13 cellular contexts compared by ENCODE assay signal in the genomic region with DNA sequence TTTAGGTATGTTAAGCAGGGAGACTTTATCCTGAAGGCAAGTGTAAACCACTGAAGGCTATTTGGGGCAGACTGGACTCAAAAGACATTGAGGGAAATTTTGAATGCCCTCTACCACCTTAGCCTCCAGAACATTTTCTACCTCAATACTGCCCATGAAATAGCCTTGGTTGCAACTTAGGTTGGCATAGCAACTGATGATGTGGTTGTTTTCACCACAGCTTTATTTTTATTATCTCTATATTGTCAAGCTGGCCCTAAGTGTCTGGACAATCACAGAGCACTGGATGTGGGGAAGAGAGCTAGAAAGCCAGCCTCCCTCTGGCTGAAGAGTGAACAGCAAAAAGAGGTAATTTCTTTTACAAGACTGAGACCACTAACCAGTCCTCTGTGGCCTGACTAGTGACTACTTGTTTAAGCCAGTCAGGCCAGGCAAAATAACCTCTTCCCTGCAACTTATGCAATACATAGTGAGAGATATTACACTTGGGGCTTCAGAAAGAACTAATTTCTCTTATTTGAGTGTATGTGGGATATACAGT.
A peak's percentile ranks its signal among the peaks of the same experiment; 100 is the strongest.
DNase-seq lines count a peak whose midpoint lies in the region; ATAC-seq and TF ChIP-seq lines count a peak whose summit lies in the region.
"Had no signal": no experiment of that assay in that cellular context is flagged by ENCODE, and none has a peak within 500 bp of the region (broad histone marks: within the 10 kb centered on the region; RNA-seq: fewer than 3 reads in every experiment).

No MANE protein-coding gene starts in this region.

- H4K20me1 ChIP-seq in SK-N-SH (ENCODE audit: insufficient read depth) (no peaks in the 10 kb centered on the region), GM23338 (replicated peaks; ENCODE audit: insufficient read depth) (no peaks in the 10 kb centered on the region)
- H4K20me1 ChIP-seq: BLaER1 had no signal

- H3K9me3 Mint-ChIP-seq in GM23338 (no peaks in the 10 kb centered on the region; the same call in 2 of the 3 replicates), WTC11 (no peaks in the 10 kb centered on the region), chondrocyte (ENCODE audit: low read depth) (no peaks in the 10 kb centered on the region)
- no peaks in the 10 kb centered on the region for H3K9me3 Mint-ChIP-seq in stimulated activated effector memory CD8-positive, alpha-beta T cell treated with anti-CD3 and anti-CD28 coated beads, Interleukin-12 subunit alpha, Interleukin-12 subunit beta, amount 100 ng/mL, for 72 hours

- H3K4me2 ChIP-seq in SK-N-SH (no peak overlapping the region), GM23338 (no peak overlapping the region)
- H3K4me2 ChIP-seq: BLaER1 had no signal

- TF ChIP-seq RAD21 in SK-N-SH (IDR thresholded peaks at IDR 0.05; ENCODE audit: low read length) = no peak

- no peak for ATAC-seq in SK-N-SH treated with all-trans-retinoic acid at 6 μM for 48 hours
- peak; percentile 21; the same call in 1 of the 3 replicates for ATAC-seq in GM23338
- peak; percentile 55 for ATAC-seq in WTC11
- no peak for ATAC-seq in stimulated activated effector memory CD8-positive, alpha-beta T cell treated with anti-CD3 and anti-CD28 coated beads, Interleukin-12 subunit alpha, Interleukin-12 subunit beta, amount 100 ng/mL, for 72 hours

- no peak overlapping the region for H3K27ac ChIP-seq in SK-N-SH (ENCODE audit: low read depth in 2 of 2, low read length in 1 of 2)
- H3K27ac ChIP-seq in GM23338 (ENCODE audit: low read depth) = no peak overlapping the region
- H3K27ac ChIP-seq: BLaER1 had no signal

- H3K4me1 Mint-ChIP-seq in GM23338 = peaks cover 18% of the 10 kb centered on the region
- peaks cover 22% of the 10 kb centered on the region for H3K4me1 Mint-ChIP-seq in WTC11
- no peaks in the 10 kb centered on the region for H3K4me1 Mint-ChIP-seq in chondrocyte (ENCODE audit: low read depth)
- H3K4me1 Mint-ChIP-seq in stimulated activated effector memory CD8-positive, alpha-beta T cell treated with anti-CD3 and anti-CD28 coated beads, Interleukin-12 subunit alpha, Interleukin-12 subunit beta, amount 100 ng/mL, for 72 hours = no peaks in the 10 kb centered on the region
- H3K4me1 Mint-ChIP-seq: CD8-positive, alpha-beta memory T cell; IgD-negative memory B cell had no signal

- no peak overlapping the region for H3K27ac Mint-ChIP-seq in GM23338
- no peak overlapping the region for H3K27ac Mint-ChIP-seq in WTC11
- no peak overlapping the region for H3K27ac Mint-ChIP-seq in chondrocyte (ENCODE audit: unreplicated experiment)
- H3K27ac Mint-ChIP-seq in stimulated activated effector memory CD8-positive, alpha-beta T cell treated with anti-CD3 and anti-CD28 coated beads, Interleukin-12 subunit alpha, Interleukin-12 subunit beta, amount 100 ng/mL, for 72 hours = no peak overlapping the region
- H3K27ac Mint-ChIP-seq: CD8-positive, alpha-beta memory T cell; IgD-negative memory B cell had no signal

- H3K79me2 ChIP-seq in SK-N-SH (ENCODE audit: insufficient read depth) (no peaks in the 10 kb centered on the region), GM23338 (replicated peaks; ENCODE audit: insufficient read depth) (no peaks in the 10 kb centered on the region)

- CTCF ChIA-PET in SK-N-SH (lab: Yijun Ruan, JAX) (interaction anchor here (0.9 to 9.1 kb wide), 6 partner anchors 13 to 156 kb away, joined by 3 to 165 read pairs (median 4); no protein-coding TSS in a partner anchor), WTC11 (lab: Charles Lee) (interaction anchor here (1.0 to 7.5 kb wide), 4 partner anchors 20 to 87 kb away, joined by 3 to 138 read pairs (median 4); no protein-coding TSS in a partner anchor)

- H3K4me1 ChIP-seq in SK-N-SH (ENCODE audit: control insufficient read depth in 1 of 2, insufficient read depth in 2 of 2, low read depth in 1 of 2, low read length in 1 of 2) = peaks cover 0 to 20% of the 10 kb centered on the region in 2 experiments; a peak in 2 of 4 replicates
- peaks cover 6% of the 10 kb centered on the region; the same call in 1 of the 2 replicates for H3K4me1 ChIP-seq in GM23338 (ENCODE audit: insufficient read depth)
- H3K4me1 ChIP-seq: BLaER1, Caco-2 had no signal

- H3K27me3 Mint-ChIP-seq in GM23338 (ENCODE audit: insufficient read depth, low read depth, poor library complexity) = peaks cover 2% of the 10 kb centered on the region
- H3K27me3 Mint-ChIP-seq in WTC11 (ENCODE audit: low read depth) = no peaks in the 10 kb centered on the region
- H3K27me3 Mint-ChIP-seq in chondrocyte (ENCODE audit: low read depth) = no peaks in the 10 kb centered on the region

- no peaks in the 10 kb centered on the region for H3F3A ChIP-seq in SK-N-SH (replicated peaks; ENCODE audit: insufficient read depth)
- H3F3A ChIP-seq in GM23338 (replicated peaks; ENCODE audit: low read depth) = no peaks in the 10 kb centered on the region

- no peaks in the 10 kb centered on the region for H3K36me3 ChIP-seq in SK-N-SH (replicated peaks in 1 of 2; ENCODE audit: control insufficient read depth in 1 of 2, insufficient read depth in 2 of 2, low read length in 1 of 2)
- H3K36me3 ChIP-seq in GM23338 (ENCODE audit: insufficient read depth) = no peaks in the 10 kb centered on the region
- H3K36me3 ChIP-seq: BLaER1 had no signal

- DNase-seq in SK-N-SH (no peak), GM23338 (ENCODE audit: low spot score) (peak; percentile 25), WTC11 (ENCODE audit: low spot score) (no peak), left kidney (ENCODE audit: low read depth, low spot score) (peak; percentile 7), chondrocyte (ENCODE audit: low spot score) (no peak), HPDE6-E6E7 (ENCODE audit: extremely low spot score) (no peak)
- DNase-seq in stimulated activated effector memory CD8-positive, alpha-beta T cell treated with anti-CD3 and anti-CD28 coated beads, Interleukin-12 subunit alpha, Interleukin-12 subunit beta, amount 100 ng/mL, for 72 hours (ENCODE audit: low spot score in 2 of 2) = no peak
- DNase-seq: Caco-2; CD8-positive, alpha-beta memory T cell; H7 had no signal

- no peaks in the 10 kb centered on the region for H3K9me3 ChIP-seq in SK-N-SH
- H3K9me3 ChIP-seq: BLaER1, Caco-2 had no signal

- H3K9me2 ChIP-seq in SK-N-SH = no peaks in the 10 kb centered on the region
- H3K9me2 ChIP-seq in GM23338 (ENCODE audit: insufficient read depth) = no peaks in the 10 kb centered on the region

- no peak overlapping the region for H3K9ac ChIP-seq in SK-N-SH
- H3K9ac ChIP-seq: BLaER1 had no signal

- H2AFZ ChIP-seq in SK-N-SH (ENCODE audit: low read depth) (no peak overlapping the region), GM23338 (no peak overlapping the region)

- POLR2A ChIA-PET in SK-N-SH (lab: Yijun Ruan, JAX) (no interaction called here), WTC11 (lab: Charles Lee) (no interaction called here)

- no peak overlapping the region for H3K4me3 ChIP-seq in SK-N-SH (ENCODE audit: low read depth in 2 of 2, low read length in 1 of 2)
- H3K4me3 ChIP-seq in GM23338 = no peak overlapping the region
- H3K4me3 ChIP-seq: BLaER1 had no signal

- H3K4me3 Mint-ChIP-seq in GM23338 = no peak overlapping the region
- H3K4me3 Mint-ChIP-seq in WTC11 = no peak overlapping the region
- no peak overlapping the region for H3K4me3 Mint-ChIP-seq in chondrocyte (ENCODE audit: unreplicated experiment)
- H3K4me3 Mint-ChIP-seq in stimulated activated effector memory CD8-positive, alpha-beta T cell treated with anti-CD3 and anti-CD28 coated beads, Interleukin-12 subunit alpha, Interleukin-12 subunit beta, amount 100 ng/mL, for 72 hours = no peak overlapping the region
- H3K4me3 Mint-ChIP-seq: CD8-positive, alpha-beta memory T cell; IgD-negative memory B cell had no signal

- H3K27me3 ChIP-seq in SK-N-SH (ENCODE audit: insufficient read depth) = no peaks in the 10 kb centered on the region
- no peaks in the 10 kb centered on the region for H3K27me3 ChIP-seq in GM23338 (ENCODE audit: insufficient read depth)
- H3K27me3 ChIP-seq: BLaER1 had no signal

- TF ChIP-seq CTCF in SK-N-SH (IDR thresholded peaks at IDR 0.05) (no peak), GM23338 (conservative IDR thresholded peaks at IDR 0.05; ENCODE audit: low read depth in 2 of 2) (peak; percentile 11 to 20; a peak in 1 of 4 replicates), WTC11 (IDR thresholded peaks at IDR 0.05) (no peak), chondrocyte (IDR thresholded peaks at IDR 0.05) (no peak)

- no peak for TF ChIP-seq EP300 in SK-N-SH (IDR thresholded peaks at IDR 0.05; ENCODE audit: borderline replicate concordance in 1 of 2, low read depth in 1 of 2, low read length in 1 of 2)

- H3K36me3 Mint-ChIP-seq in GM23338 (ENCODE audit: low read depth) (no peaks in the 10 kb centered on the region), WTC11 (no peaks in the 10 kb centered on the region), chondrocyte (ENCODE audit: low read depth) (no peaks in the 10 kb centered on the region)
- H3K36me3 Mint-ChIP-seq in stimulated activated effector memory CD8-positive, alpha-beta T cell treated with anti-CD3 and anti-CD28 coated beads, Interleukin-12 subunit alpha, Interleukin-12 subunit beta, amount 100 ng/mL, for 72 hours = no peaks in the 10 kb centered on the region
- H3K36me3 Mint-ChIP-seq: CD8-positive, alpha-beta memory T cell; IgD-negative memory B cell had no signal

TF ChIP-seq in SK-N-SH, 30 proteins besides CTCF, POLR2A, EP300 and RAD21:
- TF ChIP-seq RFX5 (IDR thresholded peaks at IDR 0.05; ENCODE audit: low read length) = peak; percentile 80
- no peak for TF ChIP-seq SIN3A (IDR thresholded peaks at IDR 0.05; ENCODE audit: borderline replicate concordance, low read depth, low read length)

TF ChIP-seq in SK-N-SH treated with all-trans-retinoic acid at 6 μM for 48 hours, 23 proteins besides CTCF, POLR2A, EP300 and RAD21 (continues in another document):
- no peak for TF ChIP-seq ZNF565 (CRISPR knock-in tag; conservative IDR thresholded peaks at IDR 0.05; ENCODE audit: low read depth)

TF ChIP-seq in GM23338, 12 proteins besides CTCF, POLR2A, EP300 and RAD21 (continues in another document):
- TF ChIP-seq POLR2AphosphoS5 (IDR thresholded peaks at IDR 0.05; ENCODE audit: low read depth) (no peak), EZH2 (IDR thresholded peaks at IDR 0.05; ENCODE audit: low read depth, unreplicated experiment) (no peak), STAT1 (IDR thresholded peaks at IDR 0.05; ENCODE audit: unreplicated experiment) (no peak), EZH2phosphoT487 (IDR thresholded peaks at IDR 0.05; ENCODE audit: unreplicated experiment) (no peak), NANOG (IDR thresholded peaks at IDR 0.05; ENCODE audit: borderline replicate concordance) (no peak), ZNF114 (CRISPR knock-in tag; IDR thresholded peaks at IDR 0.05) (no peak)

Comparison
In these comparisons a context has a peak if more than half of its experiments do, and no peak if none do; other contexts are left out.
1. DNase-seq: peak in GM23338 (single experiment) and left kidney (single experiment); none in SK-N-SH (single experiment), WTC11 (single experiment), chondrocyte (single experiment), stimulated activated effector memory CD8-positive, alpha-beta T cell treated with anti-CD3 and anti-CD28 coated beads, Interleukin-12 subunit alpha, Interleukin-12 subunit beta, amount 100 ng/mL, for 72 hours (0 of 2) and HPDE6-E6E7 (single experiment).
2. CTCF ChIP-seq: peak in GM23338 (2 of 2); none in SK-N-SH (single experiment), WTC11 (single experiment) and chondrocyte (single experiment).
3. ATAC-seq: peak in GM23338 (single experiment) and WTC11 (single experiment); none in SK-N-SH treated with all-trans-retinoic acid at 6 μM for 48 hours (single experiment) and stimulated activated effector memory CD8-positive, alpha-beta T cell treated with anti-CD3 and anti-CD28 coated beads, Interleukin-12 subunit alpha, Interleukin-12 subunit beta, amount 100 ng/mL, for 72 hours (single experiment).